1 cellular context compared by ENCODE assay signal in genomic region chr16:14545346-14545884, GRCh38.
A peak's percentile ranks its signal among the peaks of the same experiment; 100 is the strongest.
TF ChIP-seq lines count a peak whose summit lies in the region.

No MANE protein-coding gene starts in this region.

TF ChIP-seq in HepG2, 621 proteins besides CTCF, POLR2A, EP300 and RAD21 (continued from another document and continues in another):
- TF ChIP-seq ZNF142 (CRISPR knock-in tag; IDR thresholded peaks at IDR 0.05) (no peak), EHMT2 (IDR thresholded peaks at IDR 0.05; ENCODE audit: borderline replicate concordance, low read depth, low read length) (no peak), NAIF1 (CRISPR knock-in tag; IDR thresholded peaks at IDR 0.05; ENCODE audit: borderline replicate concordance) (no peak), FOXJ3 (CRISPR knock-in tag; IDR thresholded peaks at IDR 0.05; ENCODE audit: borderline replicate concordance) (peak; percentile 95), POGZ (CRISPR knock-in tag; IDR thresholded peaks at IDR 0.05) (peak; percentile 93), NR3C1 (CRISPR knock-in tag; IDR thresholded peaks at IDR 0.05) (no peak), ZFP41 (CRISPR knock-in tag; IDR thresholded peaks at IDR 0.05; ENCODE audit: borderline replicate concordance) (no peak), ZNF766 (CRISPR knock-in tag; IDR thresholded peaks at IDR 0.05; ENCODE audit: borderline replicate concordance) (no peak), HNRNPL (IDR thresholded peaks at IDR 0.05; ENCODE audit: low read depth, low read length) (no peak), PHF20 (CRISPR knock-in tag; IDR thresholded peaks at IDR 0.05) (no peak), ZNF75D (CRISPR knock-in tag; IDR thresholded peaks at IDR 0.05; ENCODE audit: borderline replicate concordance) (no peak), REPIN1 (CRISPR knock-in tag; IDR thresholded peaks at IDR 0.05; ENCODE audit: borderline replicate concordance, low read depth) (peak; percentile 82; the same call in 1 of the 2 replicates), ATF1 (CRISPR knock-in tag; IDR thresholded peaks at IDR 0.05) (no peak), ZFAT (CRISPR knock-in tag; conservative IDR thresholded peaks at IDR 0.05) (no peak), E2F5 (CRISPR knock-in tag; conservative IDR thresholded peaks at IDR 0.05) (no peak), RCOR2 (CRISPR knock-in tag; IDR thresholded peaks at IDR 0.05) (peak; percentile 93), ZNF17 (CRISPR knock-in tag; IDR thresholded peaks at IDR 0.05) (no peak), ARHGAP35 (CRISPR knock-in tag; IDR thresholded peaks at IDR 0.05; ENCODE audit: borderline replicate concordance) (no peak), JUNB (CRISPR knock-in tag; IDR thresholded peaks at IDR 0.05; ENCODE audit: borderline replicate concordance) (no peak), ZNF138 (CRISPR knock-in tag; IDR thresholded peaks at IDR 0.05; ENCODE audit: low read depth) (no peak), ZNF800 (CRISPR knock-in tag; IDR thresholded peaks at IDR 0.05) (peak; percentile 76; the same call in 1 of the 2 replicates), ZBTB20 (CRISPR knock-in tag; IDR thresholded peaks at IDR 0.05; ENCODE audit: borderline replicate concordance, low read depth) (peak; percentile 95), ZNF335 (CRISPR knock-in tag; IDR thresholded peaks at IDR 0.05) (peak; percentile 93; the same call in 1 of the 2 replicates), ZSCAN5A (CRISPR knock-in tag; IDR thresholded peaks at IDR 0.05; ENCODE audit: borderline replicate concordance) (no peak), ZFP36L1 (CRISPR knock-in tag; IDR thresholded peaks at IDR 0.05) (0 out of 2 replicates have a peak, but pooled peaks have one; percentile 73), SRSF9 (IDR thresholded peaks at IDR 0.05; ENCODE audit: borderline replicate concordance, insufficient read depth, low read depth, low read length, poor library complexity, severe bottlenecking) (no peak), SNAI1 (CRISPR knock-in tag; IDR thresholded peaks at IDR 0.05; ENCODE audit: borderline replicate concordance) (no peak), YEATS2 (CRISPR knock-in tag; IDR thresholded peaks at IDR 0.05; ENCODE audit: borderline replicate concordance) (peak; percentile 81; the same call in 1 of the 2 replicates), PAWR (CRISPR knock-in tag; IDR thresholded peaks at IDR 0.05; ENCODE audit: borderline replicate concordance) (no peak), ADNP (CRISPR knock-in tag; IDR thresholded peaks at IDR 0.05) (0 out of 2 replicates have a peak, but pooled peaks have one; percentile 69), DBP (CRISPR knock-in tag; IDR thresholded peaks at IDR 0.05; ENCODE audit: not compliant biosample characterization) (no peak), CREM (IDR thresholded peaks at IDR 0.05) (peak; percentile 80), CREM (CRISPR knock-in tag; IDR thresholded peaks at IDR 0.05) (no peak), ZNF468 (CRISPR knock-in tag; IDR thresholded peaks at IDR 0.05) (no peak), PBX2 (CRISPR knock-in tag; IDR thresholded peaks at IDR 0.05) (no peak), MZF1 (CRISPR knock-in tag; IDR thresholded peaks at IDR 0.05; ENCODE audit: borderline replicate concordance) (no peak), MED1 (CRISPR knock-in tag; IDR thresholded peaks at IDR 0.05) (peak; percentile 87), WIZ (CRISPR knock-in tag; IDR thresholded peaks at IDR 0.05) (no peak), ZBTB14 (CRISPR knock-in tag; IDR thresholded peaks at IDR 0.05) (no peak), KLF15 (CRISPR knock-in tag; IDR thresholded peaks at IDR 0.05; ENCODE audit: borderline replicate concordance) (no peak), PCBP1 (IDR thresholded peaks at IDR 0.05; ENCODE audit: borderline replicate concordance, low read depth, low read length) (no peak), ZNF280D (CRISPR knock-in tag; IDR thresholded peaks at IDR 0.05) (peak; percentile 89), ZSCAN9 (CRISPR knock-in tag; IDR thresholded peaks at IDR 0.05; ENCODE audit: borderline replicate concordance) (peak; percentile 92), HMGXB4 (CRISPR knock-in tag; IDR thresholded peaks at IDR 0.05; ENCODE audit: borderline replicate concordance in 1 of 2, low read depth in 1 of 2) (peak; percentile 41 to 71; a peak in 3 of 4 replicates), RBFOX2 (IDR thresholded peaks at IDR 0.05; ENCODE audit: low read depth, low read length) (no peak), HDAC6 (IDR thresholded peaks at IDR 0.05; ENCODE audit: low read depth, low read length) (no peak), CBX5 (CRISPR knock-in tag; IDR thresholded peaks at IDR 0.05; ENCODE audit: borderline replicate concordance) (peak; percentile 98), ZNF850 (CRISPR knock-in tag; conservative IDR thresholded peaks at IDR 0.05) (no peak), ZFX (CRISPR knock-in tag; IDR thresholded peaks at IDR 0.05; ENCODE audit: low read depth) (peak; percentile 74), MIER2 (CRISPR knock-in tag; IDR thresholded peaks at IDR 0.05) (peak; percentile 88)
